Comparison of ENCODE assay signal across 8 cellular contexts in the genomic region with DNA sequence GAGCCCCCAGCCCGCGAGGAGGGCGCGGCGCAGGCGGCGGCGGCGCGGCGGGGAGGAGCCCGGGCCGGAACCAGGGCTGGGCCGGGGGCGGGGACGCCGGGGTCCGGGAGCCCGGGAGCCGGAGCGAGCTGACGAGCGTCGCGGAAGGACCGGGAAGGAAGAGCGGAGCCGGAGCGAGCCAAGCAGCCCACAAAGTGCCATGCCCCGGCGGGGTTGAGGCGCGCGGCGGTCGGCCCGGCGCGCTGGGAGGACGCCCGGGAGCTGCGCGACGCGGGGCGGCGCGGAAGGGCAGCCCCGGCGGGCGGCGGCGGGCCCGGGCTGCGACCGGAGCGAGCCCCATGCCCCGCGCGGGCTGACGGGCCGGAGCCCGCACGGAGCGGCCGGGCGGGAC. TPM values are rescaled to one million over a fixed set of nuclear protein-coding genes. Genes with fewer than 3 reads are reported as not detected.
DNase-seq lines count a peak whose midpoint lies in the region; ATAC-seq and TF ChIP-seq lines count a peak whose summit lies in the region.

No MANE protein-coding gene starts in this region.

- H3K27ac ChIP-seq in BLaER1 treated with 17β-estradiol and CSF1 and Interleukin-3, amounts not matched to agents 10 nM and 100 nM, result peak overlapping the region; percentile 64 to 85 (median 80); a peak in 21 of 22 replicates

- peaks cover 8% of the 10 kb centered on the region for H3K36me3 Mint-ChIP-seq in T-cell

- no peaks in the 10 kb centered on the region for H3K9me3 Mint-ChIP-seq in T-cell

- peaks cover 23 to 37% (median 30%) of the 10 kb centered on the region in 3 donors for H3K4me1 Mint-ChIP-seq in T-cell

- H3K27me3 ChIP-seq in BLaER1 treated with 17β-estradiol and CSF1 and Interleukin-3, amounts not matched to agents 10 nM and 100 nM, result peaks cover 23 to 34% (median 29%) of the 10 kb centered on the region in 11 experiments

- peak overlapping the region in 1 of 3 donors; percentile 87 for H3K4me3 Mint-ChIP-seq in T-cell

- H3K36me3 ChIP-seq in BLaER1 treated with 17β-estradiol and CSF1 and Interleukin-3, amounts not matched to agents 10 nM and 100 nM, result peaks cover 7 to 22% (median 14%) of the 10 kb centered on the region in 11 experiments; a peak in 21 of 22 replicates

- no peak overlapping the region for H3K27ac Mint-ChIP-seq in T-cell

- H3K27me3 Mint-ChIP-seq in T-cell, result peaks cover 5 to 14% of the 10 kb centered on the region in 2 donors

- TF ChIP-seq CTCF in fibroblast of the aortic adventitia (IDR thresholded peaks at IDR 0.05; ENCODE audit: insufficient read depth, low read length) (no peak), retinal pigment epithelial cell (conservative IDR thresholded peaks at IDR 0.05; ENCODE audit: low read depth, low read length) (no peak)

- CTCF ChIA-PET in T-cell (lab: Charles Lee), result no interaction called here

- H3K4me3 ChIP-seq in BLaER1 treated with 17β-estradiol and CSF1 and Interleukin-3, amounts not matched to agents 10 nM and 100 nM, result peak overlapping the region; percentile 81 to 91 (median 86)
- peak overlapping the region; percentile 90 for H3K4me3 ChIP-seq in fibroblast of the aortic adventitia (ENCODE audit: low read depth, low read length)
- peak overlapping the region; percentile 93 for H3K4me3 ChIP-seq in retinal pigment epithelial cell (ENCODE audit: low read length)

- POLR2A ChIA-PET in T-cell (lab: Charles Lee), result no interaction called here

- peak overlapping the region; percentile 77 to 90 (median 84) for H3K9ac ChIP-seq in BLaER1 treated with 17β-estradiol and CSF1 and Interleukin-3, amounts not matched to agents 10 nM and 100 nM

- peaks cover 43 to 50% (median 45%) of the 10 kb centered on the region in 11 experiments for H4K20me1 ChIP-seq in BLaER1 treated with 17β-estradiol and CSF1 and Interleukin-3, amounts not matched to agents 10 nM and 100 nM

- H3K9me3 ChIP-seq in BLaER1 treated with 17β-estradiol and CSF1 and Interleukin-3, amounts not matched to agents 10 nM and 100 nM (replicated peaks in 1 of 11), result no peaks in the 10 kb centered on the region

- H3K4me2 ChIP-seq in BLaER1 treated with 17β-estradiol and CSF1 and Interleukin-3, amounts not matched to agents 10 nM and 100 nM, result peak overlapping the region; percentile 91 to 100 (median 98); a peak in 21 of 22 replicates

- peak; percentile 42 for ATAC-seq in GM19023 (IDR thresholded peaks at IDR 0.05; ENCODE audit: unreplicated experiment)
- peak; percentile 34 for ATAC-seq in HG03103 (IDR thresholded peaks at IDR 0.05; ENCODE audit: low read depth, unreplicated experiment)
- ATAC-seq in T-cell (replicated peaks in 1 of 4), result peak; percentile 73 to 80 (median 75)

- peaks cover 29 to 54% (median 45%) of the 10 kb centered on the region in 10 experiments for H3K4me1 ChIP-seq in BLaER1 treated with 17β-estradiol and CSF1 and Interleukin-3, amounts not matched to agents 10 nM and 100 nM

- DNase-seq in T-cell (peak in 9 of 34 experiments; percentile 20 to 61 (median 43)), fibroblast of the aortic adventitia (ENCODE audit: low read depth) (peak; percentile 36), retinal pigment epithelial cell (ENCODE audit: low read depth) (no peak), NOMO-1 treated with dmso at 0.1 percent for 144 hours (lab: John Stamatoyannopoulos, UW; ENCODE audit: unreplicated experiment) (no peak), SIG-M5 treated with dmso at 0.1 percent for 504 hours (lab: John Stamatoyannopoulos, UW; ENCODE audit: unreplicated experiment) (no peak)

RNA-seq across cellular contexts. Expression of a gene that starts 0.3 kb away (rescaled TPM):
- 10 to 100 TPM in 1 of 5 donors, 1 to 10 TPM in 4; 4.6 to 10.1 (median 9.5) TPM for total RNA-seq in T-cell
- 0.41 and 2.9 TPM in 2 replicates for total RNA-seq in fibroblast of the aortic adventitia (ENCODE audit: low replicate concordance)
